ENCODE assay signal across 21 cellular contexts in genomic region chr2:113784823-113785744, GRCh38. TPM values are rescaled to one million over a fixed set of nuclear protein-coding genes. Genes with fewer than 3 reads are reported as not detected.
DNase-seq lines count a peak whose midpoint lies in the region; ATAC-seq and TF ChIP-seq lines count a peak whose summit lies in the region.
"Had no signal": no experiment of that assay in that cellular context is flagged by ENCODE, and none has a peak within 500 bp of the region (broad histone marks: within the 10 kb centered on the region; RNA-seq: fewer than 3 reads in every experiment).

No MANE protein-coding gene starts in this region.

- H3K9me3 Mint-ChIP-seq in nephron = peaks cover 2% of the 10 kb centered on the region
- H3K9me3 Mint-ChIP-seq in activated T-cell treated with anti-CD3 and anti-CD28 coated beads, Interleukin-2, amount 50 U/mL, for 4 hours = no peaks in the 10 kb centered on the region
- H3K9me3 Mint-ChIP-seq: activated CD4-positive, alpha-beta T cell treated with anti-CD3 and anti-CD28 coated beads, Interleukin-2, amount 10 ng/mL, durations not matched to agents 7 days and 5 days; CD4-positive, alpha-beta T cell; GM23338; memory B cell had no signal

- peak; percentile 88 for DNase-seq in DMS 273 (lab: John Stamatoyannopoulos, UW; ENCODE audit: unreplicated experiment)
- peak; percentile 94 for DNase-seq in NCI-H2171 treated with DMSO at 0.1 percent for 48 hours (lab: John Stamatoyannopoulos, UW)
- DNase-seq in fibroblast of peridontal ligament (ENCODE audit: extremely low read depth) = peak; percentile 80
- DNase-seq in EL = no peak
- no peak for DNase-seq in activated T-cell treated with anti-CD3 and anti-CD28 coated beads, Interleukin-2, amount 50 U/mL, for 4 hours
- no peak for DNase-seq in NCI-H1092 (lab: John Stamatoyannopoulos, UW)
- DNase-seq: activated CD4-positive, alpha-beta T cell treated with anti-CD3 and anti-CD28 coated beads, Interleukin-2, amount 10 ng/mL, durations not matched to agents 7 days and 5 days; activated gamma-delta T cell; amygdala; CD4-positive, alpha-beta T cell; dermis blood vessel endothelial cell; DMS79; KBM-7; naive thymus-derived CD4-positive, alpha-beta T cell; stimulated activated CD4-positive, alpha-beta T cell treated with anti-CD3 and anti-CD28 coated beads, Interleukin-2, amount 100 ng/mL, for 24 hours; stimulated activated naive CD4-positive, alpha-beta T cell; trophoblast cell had no signal

- TF ChIP-seq CTCF in nephron (IDR thresholded peaks at IDR 0.05; ENCODE audit: unreplicated experiment in 3 of 3) = no peak

- peaks cover 9% of the 10 kb centered on the region for H3K4me1 Mint-ChIP-seq in nephron
- H3K4me1 Mint-ChIP-seq in activated T-cell treated with anti-CD3 and anti-CD28 coated beads, Interleukin-2, amount 50 U/mL, for 4 hours (ENCODE audit: low read depth) = peaks cover 4% of the 10 kb centered on the region
- H3K4me1 Mint-ChIP-seq: activated CD4-positive, alpha-beta T cell treated with anti-CD3 and anti-CD28 coated beads, Interleukin-2, amount 10 ng/mL, durations not matched to agents 7 days and 5 days; GM23338 had no signal

- H3K27ac Mint-ChIP-seq in nephron = peak overlapping the region in 2 of 3 experiments; percentile 9 to 32
- H3K27ac Mint-ChIP-seq: activated CD4-positive, alpha-beta T cell treated with anti-CD3 and anti-CD28 coated beads, Interleukin-2, amount 10 ng/mL, durations not matched to agents 7 days and 5 days; CD4-positive, alpha-beta T cell; GM23338; memory B cell; naive thymus-derived CD4-positive, alpha-beta T cell had no signal

- H3K4me3 Mint-ChIP-seq in nephron = no peak overlapping the region
- no peak overlapping the region for H3K4me3 Mint-ChIP-seq in activated T-cell treated with anti-CD3 and anti-CD28 coated beads, Interleukin-2, amount 50 U/mL, for 4 hours
- H3K4me3 Mint-ChIP-seq: activated CD4-positive, alpha-beta T cell treated with anti-CD3 and anti-CD28 coated beads, Interleukin-2, amount 10 ng/mL, durations not matched to agents 7 days and 5 days; CD4-positive, alpha-beta T cell; GM23338; memory B cell; naive thymus-derived CD4-positive, alpha-beta T cell had no signal

- no peaks in the 10 kb centered on the region for H3K27me3 Mint-ChIP-seq in nephron (ENCODE audit: low read depth)
- H3K27me3 Mint-ChIP-seq in activated T-cell treated with anti-CD3 and anti-CD28 coated beads, Interleukin-2, amount 50 U/mL, for 4 hours (ENCODE audit: low read depth) = peaks cover 4% of the 10 kb centered on the region
- H3K27me3 Mint-ChIP-seq: activated CD4-positive, alpha-beta T cell treated with anti-CD3 and anti-CD28 coated beads, Interleukin-2, amount 10 ng/mL, durations not matched to agents 7 days and 5 days; CD4-positive, alpha-beta T cell; memory B cell; naive thymus-derived CD4-positive, alpha-beta T cell had no signal

- no peak for ATAC-seq in GM21619 (IDR thresholded peaks at IDR 0.05; ENCODE audit: unreplicated experiment)
- no peak for ATAC-seq in activated T-cell treated with anti-CD3 and anti-CD28 coated beads, Interleukin-2, amount 50 U/mL, for 4 hours
- ATAC-seq: GM23338; naive thymus-derived CD4-positive, alpha-beta T cell had no signal

- no peaks in the 10 kb centered on the region for H3K36me3 Mint-ChIP-seq in nephron (ENCODE audit: low read depth)
- H3K36me3 Mint-ChIP-seq in activated T-cell treated with anti-CD3 and anti-CD28 coated beads, Interleukin-2, amount 50 U/mL, for 4 hours (ENCODE audit: insufficient read depth) = peaks cover 1% of the 10 kb centered on the region

RNA-seq across cellular contexts. Expression of gene SLC35F5, which starts 28.6 kb away (rescaled TPM):
- total RNA-seq in activated T-cell treated with anti-CD3 and anti-CD28 coated beads, Interleukin-2, amount 50 U/mL, for 4 hours = 10 to 100 TPM; 14.4 to 18.6 (median 15.6) TPM

Comparison
In these comparisons a context has a peak if more than half of its experiments do, and no peak if none do; other contexts are left out.
1. DNase-seq: peak in DMS 273 (single experiment), NCI-H2171 treated with DMSO at 0.1 percent for 48 hours (single experiment) and fibroblast of peridontal ligament (single experiment); none in EL (single experiment), activated T-cell treated with anti-CD3 and anti-CD28 coated beads, Interleukin-2, amount 50 U/mL, for 4 hours (single experiment) and NCI-H1092 (single experiment).